8 cellular contexts compared by ENCODE assay signal in genomic region chr10:73744690-73744994, GRCh38. TPM values are rescaled to one million over a fixed set of nuclear protein-coding genes. Genes with fewer than 3 reads are reported as not detected.
DNase-seq lines count a peak whose midpoint lies in the region; ATAC-seq and TF ChIP-seq lines count a peak whose summit lies in the region.

No MANE protein-coding gene starts in this region.

- in situ Hi-C loops in GM13977 (cut with MboI; ENCODE audit: low pct_unique_long_range_greater_than_20kb, low sequenced_read_pairs, unreplicated experiment) = loop anchor here (25.0 kb wide), 1 partner anchor 207 kb away; no protein-coding TSS in a partner anchor

- no peak for TF ChIP-seq CTCF in GM13977 (IDR thresholded peaks at IDR 0.05; ENCODE audit: extremely low read depth, insufficient read depth, missing control alignments)

- intact Hi-C loops in Right ventricle myocardium superior (cut with DNase I) = no loop called here

- ATAC-seq in HG02943 (IDR thresholded peaks at IDR 0.05; ENCODE audit: low read depth, unreplicated experiment) = peak; percentile 24
- peak; percentile 10 for ATAC-seq in Right ventricle myocardium superior (ENCODE audit: poor library complexity)

- DNase-seq in activated T-cell treated with anti-CD3 and anti-CD28 coated beads for 1 hour (ENCODE audit: low read depth) = peak; percentile 25
- no peak for DNase-seq in activated T-cell treated with anti-CD3 and anti-CD28 coated beads, Interleukin-2, amount 50 U/mL, for 1 hour
- peak; percentile 87 for DNase-seq in OCI-M1 (lab: John Stamatoyannopoulos, UW)
- peak; percentile 71 for DNase-seq in activated naive CD4-positive, alpha-beta T cell treated with Interleukin-2 at 50 U/mL for 16 hours
- DNase-seq in Right ventricle myocardium superior = peak; percentile 63
- peak; percentile 15 for DNase-seq in pulmonary artery endothelial cell (ENCODE audit: low read depth, low spot score)
- DNase-seq in GM13977 (ENCODE audit: low spot score) = no peak

RNA-seq across cellular contexts. Expression of gene SEC24C, which starts 0.5 kb away (rescaled TPM):
- total RNA-seq in Right ventricle myocardium superior = 42.3 TPM
- 72.5 and 73.7 TPM in 2 replicates for total RNA-seq in pulmonary artery endothelial cell

RNA-seq across cellular contexts. Expression of gene CHCHD1, which starts 37.2 kb away (rescaled TPM):
- 28.0 TPM for total RNA-seq in Right ventricle myocardium superior
- 30.9 and 31.3 TPM in 2 replicates for total RNA-seq in pulmonary artery endothelial cell

RNA-seq across cellular contexts. Expression of gene ZSWIM8, which starts 40.8 kb away (rescaled TPM):
- total RNA-seq in Right ventricle myocardium superior (40.3 TPM), pulmonary artery endothelial cell (31.5 and 39.8 TPM in 2 replicates)

RNA-seq across cellular contexts. Expression of gene AGAP5, which starts 46.7 kb away (rescaled TPM):
- total RNA-seq in Right ventricle myocardium superior (3.5 TPM), pulmonary artery endothelial cell (1.1 and 1.8 TPM in 2 replicates)

Comparison
In these comparisons a context has a peak if more than half of its experiments do, and no peak if none do; other contexts are left out.
1. DNase-seq: peak in activated T-cell treated with anti-CD3 and anti-CD28 coated beads for 1 hour (single experiment), OCI-M1 (single experiment), activated naive CD4-positive, alpha-beta T cell treated with Interleukin-2 at 50 U/mL for 16 hours (single experiment), Right ventricle myocardium superior (single experiment) and pulmonary artery endothelial cell (single experiment); none in activated T-cell treated with anti-CD3 and anti-CD28 coated beads, Interleukin-2, amount 50 U/mL, for 1 hour (single experiment) and GM13977 (single experiment).